Comparison of ENCODE assay signal across 9 cellular contexts in the genomic region with DNA sequence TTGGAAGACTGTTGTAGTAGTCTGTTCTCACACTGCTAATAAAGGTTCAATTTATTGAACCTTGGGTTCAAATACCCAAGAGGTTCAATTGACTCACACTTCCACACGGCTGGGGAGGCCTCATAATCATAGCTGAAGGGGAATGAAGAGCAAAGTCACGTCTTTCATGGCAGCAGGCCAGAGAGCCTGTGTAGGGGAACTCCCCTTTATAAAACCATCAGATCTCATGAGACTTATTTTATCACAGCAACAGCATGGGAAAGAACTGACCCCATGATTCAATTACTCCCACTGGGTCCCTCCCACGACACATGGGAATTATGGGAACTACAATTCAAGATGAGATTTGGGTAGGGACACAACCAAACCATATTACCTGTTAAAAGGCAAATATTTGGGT.
"Had no signal": no experiment of that assay in that cellular context is flagged by ENCODE, and none has a peak within 500 bp of the region (broad histone marks: within the 10 kb centered on the region; RNA-seq: fewer than 3 reads in every experiment).

No MANE protein-coding gene starts in this region.

- DNase-seq: activated CD8-positive, alpha-beta memory T cell treated with anti-CD3 and anti-CD28 coated beads for 24 hours; activated gamma-delta T cell treated with Interleukin-2 at 50 U/mL for 16 hours; endodermal cell; head of caudate nucleus; mesenchymal stem cell; naive B cell; stimulated activated CD4-positive, alpha-beta T cell treated with anti-CD3 and anti-CD28 coated beads, Interleukin-4, amount 100 ng/mL, for 4 hours; stimulated activated naive B cell treated with anti-CD40 and anti-IgM and Interleukin-4, amounts not matched to agents 10 μg/mL and 1 μg/mL and 100 μg/mL, for 72 hours; upper lobe of left lung had no signal
